20 cellular contexts compared by ENCODE assay signal in the genomic region with DNA sequence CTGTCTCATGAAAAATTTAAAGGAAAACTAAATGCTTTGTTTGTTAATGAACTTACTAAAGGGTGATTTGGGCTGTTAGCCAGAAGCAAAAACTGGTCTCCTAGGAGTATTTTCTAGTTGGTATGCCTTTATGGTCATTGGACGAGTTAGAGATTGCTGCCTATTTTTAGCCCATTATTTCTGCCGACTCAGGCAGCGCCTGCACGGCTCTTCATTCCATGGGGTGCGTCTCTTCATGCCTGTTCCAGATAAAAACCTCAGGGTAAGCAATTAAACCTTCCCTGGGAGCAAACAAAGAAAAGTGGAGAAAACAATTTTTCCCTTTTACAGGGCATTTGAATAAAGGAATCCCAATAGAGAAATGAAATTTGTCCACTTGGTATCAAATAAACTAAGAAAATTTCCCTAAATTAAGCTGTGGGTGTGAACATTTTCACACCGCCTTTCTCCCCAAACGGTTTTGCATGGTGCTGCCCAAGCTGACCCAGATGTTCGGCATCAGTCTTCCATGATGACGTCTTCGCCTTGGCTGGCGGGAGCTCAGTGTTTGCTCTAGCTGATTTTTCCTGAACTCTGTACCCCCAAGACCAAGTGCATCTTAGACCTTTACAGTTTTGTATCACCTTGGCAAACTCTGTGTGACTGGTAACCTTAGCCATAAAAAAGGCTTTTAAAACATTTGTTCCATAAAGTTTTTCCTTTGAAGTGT.
A peak's percentile ranks its signal among the peaks of the same experiment; 100 is the strongest.
DNase-seq lines count a peak whose midpoint lies in the region; ATAC-seq, FAIRE-seq and TF ChIP-seq lines count a peak whose summit lies in the region.
"Had no signal": no experiment of that assay in that cellular context is flagged by ENCODE, and none has a peak within 500 bp of the region (broad histone marks: within the 10 kb centered on the region; RNA-seq: fewer than 3 reads in every experiment).

No MANE protein-coding gene starts in this region.

- TF ChIP-seq CTCF in heart left ventricle (IDR thresholded peaks at IDR 0.05), result no peak
- TF ChIP-seq CTCF in mucosa of descending colon (IDR thresholded peaks at IDR 0.05), result no peak

- FAIRE-seq in small intestine (lab: Jason Lieb, UNC), result no peak
- FAIRE-seq: HepG2 had no signal

- no peaks in the 10 kb centered on the region for H3K27me3 ChIP-seq in heart left ventricle
- no peaks in the 10 kb centered on the region for H3K27me3 ChIP-seq in small intestine (ENCODE audit: control insufficient read depth in 2 of 2, insufficient read depth in 2 of 2, low read length in 2 of 2)

- H3K9me3 ChIP-seq in heart left ventricle (no peaks in the 10 kb centered on the region), mucosa of descending colon (no peaks in the 10 kb centered on the region), small intestine (ENCODE audit: control insufficient read depth, low read depth) (no peaks in the 10 kb centered on the region)
- H3K9me3 ChIP-seq: HAP-1, SK-N-SH had no signal

- no peaks in the 10 kb centered on the region for H3K9me3 Mint-ChIP-seq in activated CD4-positive, alpha-beta memory T cell treated with anti-CD3 and anti-CD28 coated beads, Interleukin-2, amount 10 ng/mL, durations not matched to agents 7 days and 5 days

- POLR2A ChIA-PET in activated CD4-positive, alpha-beta memory T cell treated with anti-CD3 and anti-CD28 coated beads, Interleukin-2, amount 10 ng/mL, durations not matched to agents 7 days and 5 days (lab: Charles Lee), result no interaction called here

- no peak for TF ChIP-seq POLR2A in heart left ventricle (IDR thresholded peaks at IDR 0.05)

- DNase-seq in DMS79 treated with DMSO at 0.1 percent for 48 hours (lab: John Stamatoyannopoulos, UW), result peak; percentile 31
- no peak for DNase-seq in DMS79 (lab: John Stamatoyannopoulos, UW)
- peak in 1 of 5 donors; percentile 32 for DNase-seq in heart left ventricle
- DNase-seq in mucosa of descending colon, result peak in 1 of 3 donors; percentile 4
- DNase-seq in small intestine, result peak; percentile 1
- no peak for DNase-seq in activated CD4-positive, alpha-beta memory T cell treated with anti-CD3 and anti-CD28 coated beads, Interleukin-2, amount 10 ng/mL, durations not matched to agents 7 days and 5 days
- no peak for DNase-seq in stimulated activated CD4-positive, alpha-beta T cell treated with anti-CD3 and anti-CD28 coated beads, Interleukin-1b, Interleukin-23, amount 100 ng/mL, for 48 hours
- no peak for DNase-seq in posterior cingulate gyrus
- DNase-seq: COR-L47, DMS153, NCI-H1092 treated with DMSO at 0.1 percent for 48 hours, NCI-H1930, NCI-H526, PC-3, SK-N-SH had no signal

- CTCF ChIA-PET in activated CD4-positive, alpha-beta memory T cell treated with anti-CD3 and anti-CD28 coated beads, Interleukin-2, amount 10 ng/mL, durations not matched to agents 7 days and 5 days (lab: Charles Lee), result no interaction called here

- intact Hi-C loops in heart left ventricle (cut with DNase I), result no loop called here
- intact Hi-C loops in mucosa of descending colon (cut with DNase I, micrococcal nuclease), result no loop called here
- intact Hi-C loops in posterior cingulate gyrus (cut with DNase I), result no loop called here

- H3K36me3 ChIP-seq in heart left ventricle, result no peaks in the 10 kb centered on the region
- no peaks in the 10 kb centered on the region for H3K36me3 ChIP-seq in mucosa of descending colon (ENCODE audit: low read depth)
- H3K36me3 ChIP-seq in small intestine (ENCODE audit: control insufficient read depth in 2 of 2, insufficient read depth in 2 of 2, low read length in 2 of 2), result no peaks in the 10 kb centered on the region
- H3K36me3 ChIP-seq: HAP-1 had no signal

- H3K4me3 Mint-ChIP-seq in activated CD4-positive, alpha-beta memory T cell treated with anti-CD3 and anti-CD28 coated beads, Interleukin-2, amount 10 ng/mL, durations not matched to agents 7 days and 5 days, result no peak overlapping the region

- H3K27ac ChIP-seq in heart left ventricle (no peak overlapping the region), small intestine (ENCODE audit: low read depth in 1 of 2, low read length in 1 of 2) (no peak overlapping the region)
- H3K27ac ChIP-seq: 22Rv1, C4-2B, KMS-11 had no signal

- ATAC-seq in heart left ventricle (peak; percentile 62 to 71 (median 68)), mucosa of descending colon (peak; percentile 29)
- ATAC-seq: HepG2, PC-3 had no signal

- 38 to 61% (median 49%) methylated on average over 11 of the region's 11 CpGs for WGBS in heart left ventricle, 4 donors
- WGBS in small intestine, 3 donors, result 22 to 51% (median 38%) methylated on average over 11 of the region's 11 CpGs

- H3K4me1 Mint-ChIP-seq in activated CD4-positive, alpha-beta memory T cell treated with anti-CD3 and anti-CD28 coated beads, Interleukin-2, amount 10 ng/mL, durations not matched to agents 7 days and 5 days, result no peaks in the 10 kb centered on the region

- H3K4me3 ChIP-seq in heart left ventricle (no peak overlapping the region), mucosa of descending colon (no peak overlapping the region), small intestine (ENCODE audit: low read depth in 1 of 2, low read length in 2 of 2) (no peak overlapping the region)
- H3K4me3 ChIP-seq: HAP-1 had no signal

- H3K27ac Mint-ChIP-seq in activated CD4-positive, alpha-beta memory T cell treated with anti-CD3 and anti-CD28 coated beads, Interleukin-2, amount 10 ng/mL, durations not matched to agents 7 days and 5 days, result no peak overlapping the region

- H3K27me3 Mint-ChIP-seq in activated CD4-positive, alpha-beta memory T cell treated with anti-CD3 and anti-CD28 coated beads, Interleukin-2, amount 10 ng/mL, durations not matched to agents 7 days and 5 days, result no peaks in the 10 kb centered on the region

- H3K4me1 ChIP-seq in heart left ventricle, result no peaks in the 10 kb centered on the region
- H3K4me1 ChIP-seq in mucosa of descending colon (ENCODE audit: low read depth), result no peaks in the 10 kb centered on the region
- H3K4me1 ChIP-seq in small intestine (ENCODE audit: control insufficient read depth in 2 of 2, insufficient read depth in 1 of 2, low read depth in 1 of 2, low read length in 1 of 2), result no peaks in the 10 kb centered on the region

- H3K36me3 Mint-ChIP-seq in activated CD4-positive, alpha-beta memory T cell treated with anti-CD3 and anti-CD28 coated beads, Interleukin-2, amount 10 ng/mL, durations not matched to agents 7 days and 5 days (ENCODE audit: low read depth), result no peaks in the 10 kb centered on the region

Comparison
In these comparisons a context has a peak if more than half of its experiments do, and no peak if none do; other contexts are left out.
1. DNase-seq: peak in DMS79 treated with DMSO at 0.1 percent for 48 hours (single experiment) and small intestine (single experiment); none in DMS79 (single experiment), activated CD4-positive, alpha-beta memory T cell treated with anti-CD3 and anti-CD28 coated beads, Interleukin-2, amount 10 ng/mL, durations not matched to agents 7 days and 5 days (single experiment), stimulated activated CD4-positive, alpha-beta T cell treated with anti-CD3 and anti-CD28 coated beads, Interleukin-1b, Interleukin-23, amount 100 ng/mL, for 48 hours (single experiment) and posterior cingulate gyrus (0 of 10).